In genomic region chr17:80219013-80219776, GRCh38 we compare ENCODE assay signal across 8 cellular contexts. TPM values are rescaled to one million over a fixed set of nuclear protein-coding genes. Genes with fewer than 3 reads are reported as not detected.
DNase-seq lines count a peak whose midpoint lies in the region; ATAC-seq and TF ChIP-seq lines count a peak whose summit lies in the region.

No MANE protein-coding gene starts in this region.

- WGBS in SK-N-SH (ENCODE audit: low lambda C conversion rate) = 33% methylated on average over 15 of the region's 15 CpGs

- ATAC-seq in Right ventricle myocardium superior (ENCODE audit: poor library complexity) = peak; percentile 49
- peak; percentile 78 for ATAC-seq in upper lobe of right lung

- no peak; a peak in 2 of 4 replicates for TF ChIP-seq EP300 in SK-N-SH (IDR thresholded peaks at IDR 0.05; ENCODE audit: borderline replicate concordance in 1 of 2, low read depth in 1 of 2, low read length in 1 of 2)

- peaks cover 8% of the 10 kb centered on the region for H3K36me3 Mint-ChIP-seq in progenitor cell of endocrine pancreas (ENCODE audit: insufficient read depth)

- H3K27me3 ChIP-seq in BE2C = no peaks in the 10 kb centered on the region
- H3K27me3 ChIP-seq in KMS-11 (ENCODE audit: insufficient read depth, low read depth) = no peaks in the 10 kb centered on the region
- no peaks in the 10 kb centered on the region for H3K27me3 ChIP-seq in SK-N-SH (ENCODE audit: insufficient read depth)
- H3K27me3 ChIP-seq in upper lobe of right lung = no peaks in the 10 kb centered on the region

- H3K9me3 Mint-ChIP-seq in progenitor cell of endocrine pancreas (ENCODE audit: low read depth) = no peaks in the 10 kb centered on the region

- DNase-seq in BE2C (peak; percentile 79), GM20000 (ENCODE audit: low spot score) (peak; percentile 89), SK-N-SH (peak; percentile 82), Right ventricle myocardium superior (peak; percentile 80), progenitor cell of endocrine pancreas (ENCODE audit: low spot score, unreplicated experiment) (no peak), upper lobe of right lung (peak; percentile 89)
- peak; percentile 90 for DNase-seq in activated naive CD4-positive, alpha-beta T cell treated with anti-CD3 and anti-CD28 coated beads, Interleukin-2, amount 50 U/mL, for 16 hours

- H3K9ac ChIP-seq in KMS-11 (peak overlapping the region; percentile 91), SK-N-SH (peak overlapping the region; percentile 88)

- POLR2A ChIA-PET in SK-N-SH (lab: Yijun Ruan, JAX) = interaction anchor here (0.8 to 1.5 kb wide), 5 partner anchors 48 to 118 kb away, joined by 3 to 7 read pairs (median 3); partner anchors contain the start of gene GAA

- H3K27ac ChIP-seq in KMS-11 (peak overlapping the region; percentile 81), SK-N-SH (ENCODE audit: low read depth in 2 of 2, low read length in 1 of 2) (peak overlapping the region; percentile 66 to 82), upper lobe of right lung (peak overlapping the region; percentile 83)

- H3K4me3 ChIP-seq in BE2C (ENCODE audit: low read depth, low read length) (peak overlapping the region; percentile 93), KMS-11 (IDR thresholded peaks at IDR 0.05; ENCODE audit: insufficient read depth, low read depth, low read length) (no peak overlapping the region), SK-N-SH (ENCODE audit: low read depth in 2 of 2, low read length in 1 of 2) (peak overlapping the region; percentile 83 to 98), upper lobe of right lung (peak overlapping the region; percentile 62)

- H3K36me3 ChIP-seq in BE2C = peaks cover 10% of the 10 kb centered on the region
- no peaks in the 10 kb centered on the region for H3K36me3 ChIP-seq in KMS-11 (ENCODE audit: insufficient read depth)
- peaks cover 17 to 21% of the 10 kb centered on the region in 2 experiments for H3K36me3 ChIP-seq in SK-N-SH (replicated peaks in 1 of 2; ENCODE audit: control insufficient read depth in 1 of 2, insufficient read depth in 2 of 2, low read length in 1 of 2)
- H3K36me3 ChIP-seq in upper lobe of right lung = peaks cover 18% of the 10 kb centered on the region

- H3K4me1 ChIP-seq in BE2C = peaks cover 6% of the 10 kb centered on the region
- peaks cover 14% of the 10 kb centered on the region for H3K4me1 ChIP-seq in KMS-11 (ENCODE audit: low read depth, poor library complexity, severe bottlenecking)
- peaks cover 4 to 24% of the 10 kb centered on the region in 2 experiments; a peak in 1 of 4 replicates for H3K4me1 ChIP-seq in SK-N-SH (ENCODE audit: control insufficient read depth in 1 of 2, insufficient read depth in 2 of 2, low read depth in 1 of 2, low read length in 1 of 2)
- peaks cover 14% of the 10 kb centered on the region for H3K4me1 ChIP-seq in upper lobe of right lung

- intact Hi-C loops in Right ventricle myocardium superior (cut with DNase I) (no loop called here), upper lobe of right lung (cut with DNase I) (no loop called here)

- H3K27me3 Mint-ChIP-seq in progenitor cell of endocrine pancreas = no peaks in the 10 kb centered on the region

- H4K20me1 ChIP-seq in KMS-11 (ENCODE audit: insufficient read depth) (no peaks in the 10 kb centered on the region), SK-N-SH (ENCODE audit: insufficient read depth) (peaks cover 19% of the 10 kb centered on the region)

- H3K79me2 ChIP-seq in KMS-11 (ENCODE audit: insufficient read depth, low read depth) (peaks cover 13% of the 10 kb centered on the region; the same call in 1 of the 2 replicates), SK-N-SH (ENCODE audit: insufficient read depth) (peaks cover 45% of the 10 kb centered on the region; the same call in 1 of the 2 replicates)

- H2AFZ ChIP-seq in KMS-11 (ENCODE audit: low read depth) (no peak overlapping the region), SK-N-SH (ENCODE audit: low read depth) (peak overlapping the region; percentile 87)

- peak overlapping the region; percentile 91 for H3K27ac Mint-ChIP-seq in progenitor cell of endocrine pancreas

- no peak for TF ChIP-seq RAD21 in SK-N-SH (IDR thresholded peaks at IDR 0.05; ENCODE audit: low read length)

- TF ChIP-seq CTCF in BE2C (IDR thresholded peaks at IDR 0.05; ENCODE audit: low read depth, low read length) (no peak), GM20000 (IDR thresholded peaks at IDR 0.05; ENCODE audit: extremely low read depth, missing control alignments) (no peak), KMS-11 (conservative IDR thresholded peaks at IDR 0.05; ENCODE audit: low read depth, low read length) (no peak), SK-N-SH (IDR thresholded peaks at IDR 0.05) (no peak), progenitor cell of endocrine pancreas (IDR thresholded peaks at IDR 0.05; ENCODE audit: unreplicated experiment) (no peak), upper lobe of right lung (IDR thresholded peaks at IDR 0.05) (no peak)

- H3F3A ChIP-seq in SK-N-SH (replicated peaks; ENCODE audit: insufficient read depth) = peaks cover 9% of the 10 kb centered on the region

- no peaks in the 10 kb centered on the region for H3K9me2 ChIP-seq in SK-N-SH

- H3K4me2 ChIP-seq in KMS-11 (peak overlapping the region; percentile 65), SK-N-SH (peak overlapping the region; percentile 98)

- peaks cover 8% of the 10 kb centered on the region for H3K4me1 Mint-ChIP-seq in progenitor cell of endocrine pancreas (ENCODE audit: low read depth)

- CTCF ChIA-PET in SK-N-SH (lab: Yijun Ruan, JAX) = interaction anchor here (0.8 to 2.3 kb wide), 5 partner anchors 14 to 137 kb away, joined by 3 to 7 read pairs (median 4); partner anchors contain the start of gene GAA

- peak overlapping the region; percentile 90 for H3K4me3 Mint-ChIP-seq in progenitor cell of endocrine pancreas (ENCODE audit: low read depth)

- H3K9me3 ChIP-seq in BE2C = no peaks in the 10 kb centered on the region
- no peaks in the 10 kb centered on the region for H3K9me3 ChIP-seq in SK-N-SH
- H3K9me3 ChIP-seq in upper lobe of right lung = no peaks in the 10 kb centered on the region

TF ChIP-seq in SK-N-SH, 30 proteins besides CTCF, POLR2A, EP300 and RAD21:
- TF ChIP-seq MXI1 (IDR thresholded peaks at IDR 0.05; ENCODE audit: low read depth, low read length) = peak; percentile 45
- peak; percentile 99 for TF ChIP-seq NFIC (IDR thresholded peaks at IDR 0.05; ENCODE audit: borderline replicate concordance)
- peak; percentile 60; the same call in 1 of the 2 replicates for TF ChIP-seq MAX (IDR thresholded peaks at IDR 0.05; ENCODE audit: low read depth)
- TF ChIP-seq CHD2 (IDR thresholded peaks at IDR 0.05; ENCODE audit: low read length, partially characterized antibody) = peak; percentile 60
- TF ChIP-seq POLR2AphosphoS5 (IDR thresholded peaks at IDR 0.05; ENCODE audit: low read depth, low read length) = peak; percentile 70; the same call in 1 of the 2 replicates
- TF ChIP-seq SIN3A (IDR thresholded peaks at IDR 0.05; ENCODE audit: borderline replicate concordance, low read depth, low read length) = peak; percentile 91
- TF ChIP-seq RCOR1 (IDR thresholded peaks at IDR 0.05; ENCODE audit: low read length) = peak; percentile 57; the same call in 1 of the 2 replicates
- no peak for TF ChIP-seq EZH2phosphoT487 (IDR thresholded peaks at IDR 0.05; ENCODE audit: borderline replicate concordance, low read depth)
- TF ChIP-seq TAF1 (IDR thresholded peaks at IDR 0.05; ENCODE audit: borderline replicate concordance, low read depth, low read length) = peak; percentile 37; the same call in 1 of the 2 replicates
- no peak for TF ChIP-seq SMC3 (IDR thresholded peaks at IDR 0.05; ENCODE audit: low read depth, low read length)
- peak; percentile 87 for TF ChIP-seq PBX3 (IDR thresholded peaks at IDR 0.05)
- TF ChIP-seq FOXJ3 (CRISPR knock-in tag; IDR thresholded peaks at IDR 0.05) = no peak

RNA-seq across cellular contexts. Expression of gene SGSH, which starts 0.9 kb away (rescaled TPM):
- 39.3 TPM for polyA plus RNA-seq in BE2C (2012; ENCODE audit: insufficient read depth, insufficient read length, low read depth)
- polyA plus RNA-seq in SK-N-SH (2012; rRNA removed) = 96.5 and 161 TPM in 2 replicates
- 86.9 and 93.2 TPM in 2 replicates for polyA plus RNA-seq in SK-N-SH (2012; cell fraction: cytosol; rRNA removed)
- 459 and 571 TPM in 2 replicates for polyA plus RNA-seq in SK-N-SH (2012; cell fraction: nucleus; rRNA removed)
- 13.4 TPM for total RNA-seq in Right ventricle myocardium superior
- total RNA-seq in progenitor cell of endocrine pancreas = 42.0 and 43.9 TPM in 2 replicates
- total RNA-seq in upper lobe of right lung = 59.8 TPM

RNA-seq across cellular contexts. Expression of gene SLC26A11, which starts 1.0 kb away (rescaled TPM):
- polyA plus RNA-seq in BE2C (2012; ENCODE audit: insufficient read depth, insufficient read length, low read depth) = 31.9 TPM
- 32.7 and 35.9 TPM in 2 replicates for polyA plus RNA-seq in SK-N-SH (2012; rRNA removed)
- 11.6 and 17.7 TPM in 2 replicates for polyA plus RNA-seq in SK-N-SH (2012; cell fraction: cytosol; rRNA removed)
- 102 and 109 TPM in 2 replicates for polyA plus RNA-seq in SK-N-SH (2012; cell fraction: nucleus; rRNA removed)
- total RNA-seq in Right ventricle myocardium superior (5.1 TPM), progenitor cell of endocrine pancreas (37.4 and 40.1 TPM in 2 replicates), upper lobe of right lung (51.6 TPM)

RNA-seq across cellular contexts. Expression of gene RNF213, which starts 41.5 kb away (rescaled TPM):
- polyA plus RNA-seq in BE2C (2012; ENCODE audit: insufficient read depth, insufficient read length, low read depth) = 37.4 TPM
- 53.5 and 57.5 TPM in 2 replicates for polyA plus RNA-seq in SK-N-SH (2012; rRNA removed)
- polyA plus RNA-seq in SK-N-SH (2012; cell fraction: cytosol; rRNA removed) = 28.1 and 37.8 TPM in 2 replicates
- 265 and 299 TPM in 2 replicates for polyA plus RNA-seq in SK-N-SH (2012; cell fraction: nucleus; rRNA removed)
- total RNA-seq in Right ventricle myocardium superior (29.9 TPM), progenitor cell of endocrine pancreas (57.6 and 61.9 TPM in 2 replicates), upper lobe of right lung (236 TPM)

RNA-seq across cellular contexts. Expression of gene CARD14, which starts 49.4 kb away (rescaled TPM):
- polyA plus RNA-seq in BE2C (2012; ENCODE audit: insufficient read depth, insufficient read length, low read depth) = 1.8 TPM
- polyA plus RNA-seq in SK-N-SH (2012; rRNA removed) = 0.05 TPM in 1 of 2 replicates, not detected in the other
- not detected in 2 replicates for polyA plus RNA-seq in SK-N-SH (2012; cell fraction: cytosol; rRNA removed)
- polyA plus RNA-seq in SK-N-SH (2012; cell fraction: nucleus; rRNA removed) = 0.13 and 0.19 TPM in 2 replicates
- not detected for total RNA-seq in Right ventricle myocardium superior
- total RNA-seq in progenitor cell of endocrine pancreas = 0.36 TPM in 1 of 2 replicates, not detected in the other
- total RNA-seq in upper lobe of right lung = 1.1 TPM
